Comparison of ENCODE assay signal across 8 cellular contexts in the genomic region with DNA sequence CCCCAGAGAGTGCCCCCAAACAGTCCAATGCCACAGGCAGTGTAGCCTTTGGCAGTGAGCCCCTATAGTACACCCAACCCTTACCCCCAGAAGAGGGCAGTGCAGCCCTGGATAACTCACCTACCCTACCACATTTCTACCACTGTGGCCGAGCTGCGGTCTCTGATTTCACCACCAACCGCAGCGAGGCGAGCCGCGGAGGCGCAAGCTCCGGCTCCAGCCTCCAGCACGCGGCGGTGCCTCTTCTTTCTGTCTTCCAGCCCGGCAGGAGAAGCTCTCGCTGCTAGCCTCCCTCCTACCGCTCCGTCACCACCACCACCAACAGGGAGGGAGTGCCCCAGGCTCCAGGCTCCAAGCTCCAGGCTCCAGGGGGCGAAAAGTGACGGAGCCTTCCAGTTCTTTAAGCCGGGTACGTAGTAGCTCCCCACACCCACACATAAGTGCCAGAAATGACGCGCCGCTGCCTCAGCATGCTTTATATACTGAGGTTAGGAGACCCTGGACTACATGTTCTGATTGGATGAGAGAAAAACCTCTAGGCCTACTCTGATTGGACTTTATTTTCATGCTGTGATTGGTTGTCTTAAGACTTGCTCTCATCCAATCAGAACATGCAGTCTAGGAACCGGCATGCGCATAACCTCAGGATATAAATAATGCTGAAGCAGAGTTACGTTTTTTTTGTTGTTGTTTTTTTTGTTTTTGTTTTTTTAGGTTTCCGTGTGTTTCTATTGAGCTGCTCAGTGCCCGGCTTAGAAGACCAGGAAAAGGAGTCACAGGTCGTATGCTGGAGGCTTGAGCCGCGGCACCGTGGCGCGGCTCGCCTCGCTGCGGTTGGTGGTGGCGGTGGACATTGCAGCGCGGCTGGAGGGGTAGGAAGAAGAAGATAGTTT. TPM values are rescaled to one million over a fixed set of nuclear protein-coding genes. Genes with fewer than 3 reads are reported as not detected.
A peak's percentile ranks its signal among the peaks of the same experiment; 100 is the strongest.
DNase-seq lines count a peak whose midpoint lies in the region; ATAC-seq and TF ChIP-seq lines count a peak whose summit lies in the region.

A gene (plus strand): TSS at position 645 of the 893 bp plus-strand sequence.

- DNase-seq in CD1c-positive myeloid dendritic cell (ENCODE audit: extremely low spot score) (peak; percentile 38), HT-29 (ENCODE audit: low spot score) (peak; percentile 90), NCI-H526 (lab: John Stamatoyannopoulos, UW) (peak; percentile 67 to 90), iPS DF 4.7 (ENCODE audit: extremely low read depth, low spot score) (peak; percentile 69), smooth muscle cell (lab: John Stamatoyannopoulos, UW; ENCODE audit: unreplicated experiment) (peak; percentile 78), cerebellum (ENCODE audit: low spot score) (no peak)
- DNase-seq in activated T-cell treated with anti-CD3 and anti-CD28 coated beads, Interleukin-2, amount 50 U/mL, for 4 hours, result no peak

- no peaks in the 10 kb centered on the region for H3F3A ChIP-seq in smooth muscle cell (ENCODE audit: low read depth)

- H3K4me3 ChIP-seq in smooth muscle cell, result peak within 1 kb of the TSS; percentile 80

- no peaks in the 10 kb centered on the region for H3K27me3 ChIP-seq in smooth muscle cell (ENCODE audit: low read depth)

- no peaks in the 10 kb centered on the region for H3K9me3 ChIP-seq in smooth muscle cell (replicated peaks; ENCODE audit: low read depth)

- peak within 1 kb of the TSS; percentile 94 for H3K9ac ChIP-seq in smooth muscle cell (ENCODE audit: low read depth)

- H2AFZ ChIP-seq in smooth muscle cell (ENCODE audit: low read depth), result peak within 1 kb of the TSS; percentile 90

- peak; percentile 78 to 84 for ATAC-seq in activated T-cell treated with anti-CD3 and anti-CD28 coated beads, Interleukin-2, amount 50 U/mL, for 4 hours
- no peak for ATAC-seq in GM21515 (IDR thresholded peaks at IDR 0.05; ENCODE audit: unreplicated experiment)

- H3K36me3 Mint-ChIP-seq in activated T-cell treated with anti-CD3 and anti-CD28 coated beads, Interleukin-2, amount 50 U/mL, for 4 hours (ENCODE audit: insufficient read depth), result no peaks in the 10 kb centered on the region

- WGBS in smooth muscle cell (ENCODE audit: low lambda C conversion rate), result under 1% methylated on average over 40 of the region's 40 CpGs

- no peaks in the 10 kb centered on the region for H3K4me1 Mint-ChIP-seq in activated T-cell treated with anti-CD3 and anti-CD28 coated beads, Interleukin-2, amount 50 U/mL, for 4 hours (ENCODE audit: low read depth)

- H3K27me3 Mint-ChIP-seq in activated T-cell treated with anti-CD3 and anti-CD28 coated beads, Interleukin-2, amount 50 U/mL, for 4 hours (ENCODE audit: low read depth), result peaks cover 3% of the 10 kb centered on the region

- H4K20me1 ChIP-seq in smooth muscle cell (ENCODE audit: low read depth), result peaks cover 28% of the 10 kb centered on the region

- no peaks in the 10 kb centered on the region for H3K36me3 ChIP-seq in smooth muscle cell (ENCODE audit: low read depth)

- peaks cover 60% of the 10 kb centered on the region for H3K79me2 ChIP-seq in smooth muscle cell (ENCODE audit: low read depth)

- peak within 1 kb of the TSS; percentile 95 for H3K4me2 ChIP-seq in smooth muscle cell

- H3K4me3 Mint-ChIP-seq in activated T-cell treated with anti-CD3 and anti-CD28 coated beads, Interleukin-2, amount 50 U/mL, for 4 hours, result no peak within 1 kb of the TSS

- no peaks in the 10 kb centered on the region for H3K9me3 Mint-ChIP-seq in activated T-cell treated with anti-CD3 and anti-CD28 coated beads, Interleukin-2, amount 50 U/mL, for 4 hours

- peak; percentile 70 for TF ChIP-seq CTCF in smooth muscle cell (IDR thresholded peaks at IDR 0.05; ENCODE audit: borderline replicate concordance, insufficient read depth, poor library complexity, severe bottlenecking)

- peaks cover 8% of the 10 kb centered on the region for H3K4me1 ChIP-seq in smooth muscle cell (ENCODE audit: low read depth)

- H3K27ac ChIP-seq in smooth muscle cell (ENCODE audit: low read depth), result peak within 1 kb of the TSS; percentile 98

RNA-seq across cellular contexts. Expression of the gene that starts here (rescaled TPM):
- total RNA-seq in HT-29 (2014; rRNA removed; shearing (Covaris generic)), result 1.3 and 1.4 TPM in 2 replicates
- not detected for total RNA-seq in activated T-cell treated with anti-CD3 and anti-CD28 coated beads, Interleukin-2, amount 50 U/mL, for 4 hours
- total RNA-seq in smooth muscle cell (6.7 and 8.2 TPM in 2 replicates), cerebellum (not detected)
- polyA plus RNA-seq in smooth muscle cell, result 6.9 and 8.7 TPM in 2 replicates

Comparison
In these comparisons a context has a peak if more than half of its experiments do, and no peak if none do; other contexts are left out.
1. Peak in ATAC-seq in activated T-cell treated with anti-CD3 and anti-CD28 coated beads, Interleukin-2, amount 50 U/mL, for 4 hours; RNA of the gene not detected or under 1 TPM.
2. DNase-seq: peak in CD1c-positive myeloid dendritic cell (single experiment), HT-29 (single experiment), NCI-H526 (2 of 2), iPS DF 4.7 (single experiment) and smooth muscle cell (single experiment); none in activated T-cell treated with anti-CD3 and anti-CD28 coated beads, Interleukin-2, amount 50 U/mL, for 4 hours (single experiment) and cerebellum (single experiment).